In genomic region chrX:41381685-41382084, GRCh38 we compare ENCODE assay signal across 8 cellular contexts.
A peak's percentile ranks its signal among the peaks of the same experiment; 100 is the strongest.
DNase-seq lines count a peak whose midpoint lies in the region; ATAC-seq lines count a peak whose summit lies in the region.

No MANE protein-coding gene starts in this region.

- no peak overlapping the region for H3K4me3 ChIP-seq in mucosa of rectum (ENCODE audit: low read length in 2 of 2)

- ATAC-seq in HG02870 (IDR thresholded peaks at IDR 0.05; ENCODE audit: unreplicated experiment): no peak
- ATAC-seq in GM21515 (IDR thresholded peaks at IDR 0.05; ENCODE audit: unreplicated experiment): no peak
- no peak for ATAC-seq in GM21529 (IDR thresholded peaks at IDR 0.05; ENCODE audit: unreplicated experiment)

- H3K27me3 ChIP-seq in mucosa of rectum (ENCODE audit: control insufficient read depth in 2 of 2, insufficient read depth in 2 of 2, low read length in 2 of 2): peaks cover 0 to 3% of the 10 kb centered on the region in 2 donors

- no peak overlapping the region for H3K9ac ChIP-seq in mucosa of rectum (ENCODE audit: low read depth in 1 of 2, low read length in 2 of 2)

- H3K36me3 ChIP-seq in mucosa of rectum (ENCODE audit: control insufficient read depth in 2 of 2, insufficient read depth in 2 of 2, low read length in 2 of 2): no peaks in the 10 kb centered on the region

- H3K9me3 ChIP-seq in mucosa of rectum (ENCODE audit: control insufficient read depth in 2 of 2, low read length in 2 of 2): no peaks in the 10 kb centered on the region

- H3K4me1 ChIP-seq in mucosa of rectum (ENCODE audit: control insufficient read depth in 2 of 2, insufficient read depth in 2 of 2, low read length in 2 of 2): peaks cover 0 to 10% of the 10 kb centered on the region in 2 donors

- H3K27ac ChIP-seq in mucosa of rectum (ENCODE audit: low read depth in 2 of 2, low read length in 2 of 2): peak overlapping the region; percentile 16 to 55

- DNase-seq in CD1c-positive myeloid dendritic cell (ENCODE audit: extremely low spot score) (peak; percentile 82), LoVo (ENCODE audit: low spot score) (peak; percentile 74), ecto neural progenitor cell (ENCODE audit: low spot score) (peak; percentile 67), globus pallidus (ENCODE audit: low spot score) (no peak)
